15 cellular contexts compared by ENCODE assay signal in genomic region chr9:18606281-18606680, GRCh38.
A peak's percentile ranks its signal among the peaks of the same experiment; 100 is the strongest.
DNase-seq lines count a peak whose midpoint lies in the region; ATAC-seq and TF ChIP-seq lines count a peak whose summit lies in the region.
"Had no signal": no experiment of that assay in that cellular context is flagged by ENCODE, and none has a peak within 500 bp of the region (broad histone marks: within the 10 kb centered on the region; RNA-seq: fewer than 3 reads in every experiment).

No MANE protein-coding gene starts in this region.

- H3K4me1 ChIP-seq in right atrium auricular region (peaks cover 0 to 18% of the 10 kb centered on the region in 2 donors), mesenchymal stem cell (ENCODE audit: control insufficient read depth, insufficient read depth, low read depth, low read length) (peaks cover 2% of the 10 kb centered on the region), vagina (peaks cover 25% of the 10 kb centered on the region)
- H3K4me1 ChIP-seq: psoas muscle had no signal

- no peak overlapping the region for H2AK5ac ChIP-seq in mesenchymal stem cell (ENCODE audit: low read length, severe bottlenecking)

- peak overlapping the region; percentile 56 for H3K9ac ChIP-seq in mesenchymal stem cell (ENCODE audit: low read length)

- no peaks in the 10 kb centered on the region for H3K36me3 ChIP-seq in right atrium auricular region
- H3K36me3 ChIP-seq in brain microvascular endothelial cell (replicated peaks): no peaks in the 10 kb centered on the region
- peaks cover 0 to 51% of the 10 kb centered on the region in 2 experiments for H3K36me3 ChIP-seq in mesenchymal stem cell (ENCODE audit: control insufficient read depth in 1 of 2, insufficient read depth in 2 of 2, low read depth in 1 of 2, low read length in 2 of 2)
- H3K36me3 ChIP-seq in vagina: no peaks in the 10 kb centered on the region

- no peak overlapping the region for H2BK120ac ChIP-seq in mesenchymal stem cell (ENCODE audit: low read depth, low read length)

- H3K27ac Mint-ChIP-seq in stimulated activated naive CD8-positive, alpha-beta T cell treated with anti-CD3 and anti-CD28 coated beads, Interleukin-15, amount 100 ng/mL, for 72 hours: no peak overlapping the region
- H3K27ac Mint-ChIP-seq: activated T-helper 17 cell treated with anti-CD3 and anti-CD28 coated beads, Interleukin-2, amount 50 U/mL, for 72 hours had no signal

- no peak overlapping the region for H2BK5ac ChIP-seq in mesenchymal stem cell (ENCODE audit: low read depth, low read length, poor library complexity, severe bottlenecking)

- H3K4me3 Mint-ChIP-seq in stimulated activated naive CD8-positive, alpha-beta T cell treated with anti-CD3 and anti-CD28 coated beads, Interleukin-15, amount 100 ng/mL, for 72 hours: no peak overlapping the region
- H3K4me3 Mint-ChIP-seq: activated T-helper 17 cell treated with anti-CD3 and anti-CD28 coated beads, Interleukin-2, amount 50 U/mL, for 72 hours had no signal

- H3K9me3 ChIP-seq in right atrium auricular region (no peaks in the 10 kb centered on the region), mesenchymal stem cell (ENCODE audit: control insufficient read depth, low read length) (no peaks in the 10 kb centered on the region), vagina (no peaks in the 10 kb centered on the region)
- H3K9me3 ChIP-seq: psoas muscle had no signal

- no peaks in the 10 kb centered on the region for H3K9me3 Mint-ChIP-seq in stimulated activated naive CD8-positive, alpha-beta T cell treated with anti-CD3 and anti-CD28 coated beads, Interleukin-15, amount 100 ng/mL, for 72 hours
- H3K9me3 Mint-ChIP-seq: activated T-helper 17 cell treated with anti-CD3 and anti-CD28 coated beads, Interleukin-2, amount 50 U/mL, for 72 hours had no signal

- H4K8ac ChIP-seq in mesenchymal stem cell (ENCODE audit: low read length): no peak overlapping the region

- no peak overlapping the region for H3K14ac ChIP-seq in mesenchymal stem cell (ENCODE audit: low read length in 2 of 2)

- H3K27me3 Mint-ChIP-seq in stimulated activated naive CD8-positive, alpha-beta T cell treated with anti-CD3 and anti-CD28 coated beads, Interleukin-15, amount 100 ng/mL, for 72 hours: no peaks in the 10 kb centered on the region
- H3K27me3 Mint-ChIP-seq: activated T-helper 17 cell treated with anti-CD3 and anti-CD28 coated beads, Interleukin-2, amount 50 U/mL, for 72 hours had no signal

- H3K23ac ChIP-seq in mesenchymal stem cell (ENCODE audit: low read length in 2 of 2): no peak overlapping the region

- H2AFZ ChIP-seq in mesenchymal stem cell (ENCODE audit: low read depth, low read length): no peak overlapping the region

- intact Hi-C loops in Right ventricle myocardium inferior (cut with DNase I): no loop called here
- intact Hi-C loops in vagina (cut with DNase I): no loop called here

- H3K4me1 Mint-ChIP-seq in stimulated activated naive CD8-positive, alpha-beta T cell treated with anti-CD3 and anti-CD28 coated beads, Interleukin-15, amount 100 ng/mL, for 72 hours: no peaks in the 10 kb centered on the region
- H3K4me1 Mint-ChIP-seq: activated T-helper 17 cell treated with anti-CD3 and anti-CD28 coated beads, Interleukin-2, amount 50 U/mL, for 72 hours had no signal

- no peak overlapping the region for H3K4ac ChIP-seq in mesenchymal stem cell (ENCODE audit: low read depth in 1 of 2, low read length in 2 of 2)

- H3K18ac ChIP-seq in mesenchymal stem cell (ENCODE audit: low read depth in 1 of 2, low read length in 2 of 2): no peak overlapping the region

- H3K4me2 ChIP-seq in mesenchymal stem cell (ENCODE audit: low read length, poor library complexity, severe bottlenecking): no peak overlapping the region

- no peak for TF ChIP-seq POLR2A in vagina (IDR thresholded peaks at IDR 0.05)

- peaks cover 6% of the 10 kb centered on the region for H3K79me1 ChIP-seq in mesenchymal stem cell (replicated peaks; ENCODE audit: low read length, poor library complexity, severe bottlenecking)

- in situ Hi-C loops in brain microvascular endothelial cell (cut with HindIII; ENCODE audit: low pct_ligation_motif_present, low sequenced_read_pairs): no loop called here

- TF ChIP-seq CTCF in right atrium auricular region (IDR thresholded peaks at IDR 0.05): no peak
- TF ChIP-seq CTCF in brain microvascular endothelial cell (IDR thresholded peaks at IDR 0.05; ENCODE audit: low read depth, low read length, missing control alignments): no peak
- TF ChIP-seq CTCF in vagina (IDR thresholded peaks at IDR 0.05): no peak
- TF ChIP-seq CTCF in omental fat pad (IDR thresholded peaks at IDR 0.05): no peak

- no peak overlapping the region for H2BK15ac ChIP-seq in mesenchymal stem cell (ENCODE audit: low read depth, poor library complexity, severe bottlenecking)

- DNase-seq in Right ventricle myocardium inferior (ENCODE audit: missing footprints) (no peak), right atrium auricular region (ENCODE audit: low spot score) (no peak), brain microvascular endothelial cell (no peak), mesenchymal stem cell (peak; percentile 15), vagina (ENCODE audit: extremely low spot score in 2 of 2) (no peak), omental fat pad (ENCODE audit: low spot score) (no peak)
- no peak for DNase-seq in stimulated activated naive CD8-positive, alpha-beta T cell treated with anti-CD3 and anti-CD28 coated beads, Interleukin-15, amount 100 ng/mL, for 72 hours
- DNase-seq: activated CD4-positive, CD25-positive, alpha-beta regulatory T cell; DND-41; T-helper 2 cell had no signal

- H4K91ac ChIP-seq in mesenchymal stem cell (ENCODE audit: low read length): no peak overlapping the region

- 60% methylated on average over 1 of the region's 2 CpGs for WGBS in mesenchymal stem cell

- ATAC-seq in Right ventricle myocardium inferior (peak; percentile 53), HG02973 (IDR thresholded peaks at IDR 0.05; ENCODE audit: unreplicated experiment) (no peak), omental fat pad (ENCODE audit: low FRiP score) (no peak)
- ATAC-seq in stimulated activated naive CD8-positive, alpha-beta T cell treated with anti-CD3 and anti-CD28 coated beads, Interleukin-15, amount 100 ng/mL, for 72 hours: no peak
- ATAC-seq: activated T-helper 17 cell treated with anti-CD3 and anti-CD28 coated beads, Interleukin-2, amount 50 U/mL, for 72 hours; left colon had no signal

- H3K4me3 ChIP-seq in right atrium auricular region (no peak overlapping the region), brain microvascular endothelial cell (ENCODE audit: low read depth, low read length) (no peak overlapping the region), mesenchymal stem cell (ENCODE audit: insufficient read depth in 1 of 2, low read depth in 1 of 2, low read length in 2 of 2) (no peak overlapping the region), vagina (no peak overlapping the region)
- H3K4me3 ChIP-seq: psoas muscle had no signal

- H3K27me3 ChIP-seq in right atrium auricular region: no peaks in the 10 kb centered on the region
- no peaks in the 10 kb centered on the region for H3K27me3 ChIP-seq in brain microvascular endothelial cell (replicated peaks)
- no peaks in the 10 kb centered on the region for H3K27me3 ChIP-seq in mesenchymal stem cell (ENCODE audit: control insufficient read depth in 1 of 2, insufficient read depth in 1 of 2, low read length in 2 of 2)
- H3K27me3 ChIP-seq in vagina: no peaks in the 10 kb centered on the region

- no peak overlapping the region for H2BK12ac ChIP-seq in mesenchymal stem cell (ENCODE audit: low read length in 2 of 2)

- H3K27ac ChIP-seq in right atrium auricular region (no peak overlapping the region), brain microvascular endothelial cell (peak overlapping the region; percentile 46), mesenchymal stem cell (ENCODE audit: low read length, poor library complexity, severe bottlenecking) (no peak overlapping the region), vagina (peak overlapping the region; percentile 50)
- H3K27ac ChIP-seq: psoas muscle, RWPE1 had no signal

Comparison
In these comparisons a context has a peak if more than half of its experiments do, and no peak if none do; other contexts are left out.
1. H3K27ac ChIP-seq: peak in brain microvascular endothelial cell (single experiment) and vagina (single experiment); none in right atrium auricular region (0 of 2) and mesenchymal stem cell (single experiment).